In genomic region chr1:61125895-61126294, GRCh38 we compare ENCODE assay signal across 19 cellular contexts. TPM values are rescaled to one million over a fixed set of nuclear protein-coding genes. Genes with fewer than 3 reads are reported as not detected.
A peak's percentile ranks its signal among the peaks of the same experiment; 100 is the strongest.
DNase-seq lines count a peak whose midpoint lies in the region; ATAC-seq, FAIRE-seq and TF ChIP-seq lines count a peak whose summit lies in the region.
"Had no signal": no experiment of that assay in that cellular context is flagged by ENCODE, and none has a peak within 500 bp of the region (broad histone marks: within the 10 kb centered on the region; RNA-seq: fewer than 3 reads in every experiment).

No MANE protein-coding gene starts in this region.

- H3K27ac ChIP-seq in right lobe of liver (peak overlapping the region in 2 of 3 donors; percentile 32 to 85), HepG2 (ENCODE audit: extremely low read length, insufficient read depth, low read length) (no peak overlapping the region), hepatocyte (peak overlapping the region; percentile 62), skeletal muscle tissue (ENCODE audit: low read depth, low read length) (peak overlapping the region; percentile 88)
- H3K27ac ChIP-seq: RWPE1 had no signal

- H3K9me3 ChIP-seq in right lobe of liver (no peaks in the 10 kb centered on the region), HepG2 (ENCODE audit: low read length) (no peaks in the 10 kb centered on the region), hepatocyte (ENCODE audit: low read depth) (no peaks in the 10 kb centered on the region), skeletal muscle tissue (ENCODE audit: control insufficient read depth in 3 of 3, low read length in 3 of 3) (no peaks in the 10 kb centered on the region)

- intact Hi-C loops in right lobe of liver (cut with DNase I), result no loop called here
- intact Hi-C loops in HepG2 (cut with micrococcal nuclease; ENCODE audit: unreplicated experiment), result no loop called here

- no peak overlapping the region for H3K4me2 ChIP-seq in HepG2 (ENCODE audit: low read depth, low read length)
- H3K4me2 ChIP-seq in hepatocyte, result peak overlapping the region; percentile 32

- no peak for FAIRE-seq in HepG2 (lab: Jason Lieb, UNC)
- FAIRE-seq: GM12891, H1 had no signal

- CTCF ChIA-PET in HepG2 (lab: Yijun Ruan, JAX; ENCODE audit: low intra/inter-chr PET ratio, low total read pairs), result no interaction called here

- H3K4me3 ChIP-seq in right lobe of liver, result no peak overlapping the region
- no peak overlapping the region for H3K4me3 ChIP-seq in HepG2 (replicated peaks in 1 of 3; ENCODE audit: insufficient read depth in 1 of 3, low read depth in 2 of 3, low read length in 3 of 3)
- no peak overlapping the region for H3K4me3 ChIP-seq in hepatocyte
- peak overlapping the region in 1 of 3 donors; percentile 13 for H3K4me3 ChIP-seq in skeletal muscle tissue (ENCODE audit: low read length in 3 of 3)

- POLR2A ChIA-PET in HepG2 (lab: Yijun Ruan, JAX), result no interaction called here

- in situ Hi-C loops in HepG2 (cut with HindIII; ENCODE audit: extremely low pct_ligation_motif_present, low pct_unique_long_range_greater_than_20kb), result no loop called here

- TF ChIP-seq EP300 in HepG2 (IDR thresholded peaks at IDR 0.05; ENCODE audit: low read depth in 2 of 2, low read length in 2 of 2) (no peak), HepG2 (CRISPR knock-in tag; IDR thresholded peaks at IDR 0.05; ENCODE audit: borderline replicate concordance) (no peak)

- H3K4me1 ChIP-seq in right lobe of liver, result peaks cover 0 to 48% (median 18%) of the 10 kb centered on the region in 4 donors
- H3K4me1 ChIP-seq in HepG2 (ENCODE audit: insufficient read depth, low read length), result peaks cover 40% of the 10 kb centered on the region
- H3K4me1 ChIP-seq in hepatocyte (ENCODE audit: insufficient read depth), result peaks cover 18% of the 10 kb centered on the region
- peaks cover 26 to 39% (median 35%) of the 10 kb centered on the region in 3 donors for H3K4me1 ChIP-seq in skeletal muscle tissue (ENCODE audit: control insufficient read depth in 3 of 3, insufficient read depth in 3 of 3, low read length in 3 of 3)

- H3K9me2 ChIP-seq in hepatocyte (replicated peaks; ENCODE audit: insufficient read depth), result no peaks in the 10 kb centered on the region

- H3K79me2 ChIP-seq in HepG2 (ENCODE audit: insufficient read depth, low read length) (peaks cover 92% of the 10 kb centered on the region), hepatocyte (peaks cover 64% of the 10 kb centered on the region)

- WGBS in right lobe of liver (ENCODE audit: insufficient coverage, low coverage, low lambda C conversion rate, missing lambda C conversion rate), result 58% methylated on average over 3 of the region's 3 CpGs
- 75% methylated on average over 3 of the region's 3 CpGs for WGBS in HepG2 (ENCODE audit: low lambda C conversion rate)
- WGBS in hepatocyte (ENCODE audit: low lambda C conversion rate, missing lambda C conversion rate), result 48% methylated on average over 3 of the region's 3 CpGs

- no TSS peak for BruUV-seq in HepG2 (replicated peaks; lab: Mats Ljungman, UMichigan)

- H4K20me1 ChIP-seq in HepG2 (ENCODE audit: insufficient read depth, low read length) (no peaks in the 10 kb centered on the region), hepatocyte (ENCODE audit: insufficient read depth, poor library complexity, severe bottlenecking) (no peaks in the 10 kb centered on the region)

- H3K9ac ChIP-seq in HepG2 (ENCODE audit: insufficient read depth, low read depth, low read length) (no peak overlapping the region), skeletal muscle tissue (ENCODE audit: low read depth in 1 of 3, low read length in 3 of 3) (peak overlapping the region in 1 of 3 donors; percentile 55)

- ATAC-seq in right lobe of liver, result no peak
- no peak for ATAC-seq in HepG2
- ATAC-seq: PC-3 had no signal

- H3K36me3 ChIP-seq in right lobe of liver (no peaks in the 10 kb centered on the region), HepG2 (replicated peaks in 1 of 2; ENCODE audit: control insufficient read depth in 1 of 2, insufficient read depth in 2 of 2, low read length in 2 of 2) (0 out of 5 replicates have a peak, but pooled peaks cover 0 to 4% of the 10 kb centered on the region in 2 experiments), hepatocyte (replicated peaks; ENCODE audit: insufficient read depth, low read depth) (no peaks in the 10 kb centered on the region), skeletal muscle tissue (ENCODE audit: control insufficient read depth in 3 of 3, insufficient read depth in 3 of 3, low read length in 3 of 3) (no peaks in the 10 kb centered on the region)

- TF ChIP-seq POLR2A in right lobe of liver (IDR thresholded peaks at IDR 0.05) (no peak), HepG2 (IDR thresholded peaks at IDR 0.05; ENCODE audit: insufficient read depth in 1 of 2, low read depth in 2 of 2, low read length in 2 of 2) (no peak)

- H3K27me3 ChIP-seq in right lobe of liver, result no peaks in the 10 kb centered on the region
- H3K27me3 ChIP-seq in HepG2 (ENCODE audit: control insufficient read depth in 1 of 2, insufficient read depth in 2 of 2, low read length in 2 of 2), result no peaks in the 10 kb centered on the region
- no peaks in the 10 kb centered on the region for H3K27me3 ChIP-seq in hepatocyte
- no peaks in the 10 kb centered on the region for H3K27me3 ChIP-seq in skeletal muscle tissue (ENCODE audit: control insufficient read depth in 3 of 3, insufficient read depth in 3 of 3, low read length in 3 of 3)

- DNase-seq in right lobe of liver (no peak), HepG2 (ENCODE audit: low spot score) (no peak), hepatocyte (ENCODE audit: low spot score) (no peak), NCI-H748 treated with DMSO at 0.1 percent for 48 hours (lab: John Stamatoyannopoulos, UW) (no peak), activated gamma-delta T cell treated with Interleukin-2 at 50 U/mL for 16 hours (no peak), NCI-H345 (lab: John Stamatoyannopoulos, UW) (no peak)
- DNase-seq: GDM1, HFFc6, KBM-7, MV-4-11, NCI-H1417, NCI-H187 treated with DMSO at 0.1 percent for 48 hours, NCI-H2171, NCI-H82, PC-3 had no signal

- H2AFZ ChIP-seq in HepG2 (ENCODE audit: low read length) (no peak overlapping the region), hepatocyte (no peak overlapping the region)

- TF ChIP-seq CTCF in right lobe of liver (IDR thresholded peaks at IDR 0.05) (no peak), HepG2 (CRISPR knock-in tag; IDR thresholded peaks at IDR 0.05) (no peak), hepatocyte (IDR thresholded peaks at IDR 0.05; ENCODE audit: poor library complexity) (no peak)

- no peak for TF ChIP-seq RAD21 in HepG2 (CRISPR knock-in tag; IDR thresholded peaks at IDR 0.05)

TF ChIP-seq in HepG2, 621 proteins besides CTCF, POLR2A, EP300 and RAD21 (continues in another document):
- no peak for TF ChIP-seq E2F2 (CRISPR knock-in tag; IDR thresholded peaks at IDR 0.05; ENCODE audit: borderline replicate concordance)
- TF ChIP-seq AKAP8 (CRISPR knock-in tag; IDR thresholded peaks at IDR 0.05), result no peak
- no peak for TF ChIP-seq HINFP (CRISPR knock-in tag; IDR thresholded peaks at IDR 0.05; ENCODE audit: low read depth)

RNA-seq across cellular contexts. Expression of gene NFIA, which starts 43.5 kb away (rescaled TPM):
- 10 to 100 TPM; 36.7 to 97.2 (median 57.9) TPM for total RNA-seq in right lobe of liver
- 14.8 and 28.5 TPM in 2 replicates for total RNA-seq in HepG2 (2016; rRNA removed; fragmentation: Illumina TruSeq; extraction: Trizol)
- total RNA-seq in HepG2 (2016; cell fraction: cytosol; rRNA removed; fragmentation: Illumina TruSeq; extraction: Trizol; ENCODE audit: low read depth), result 8.1 and 8.4 TPM in 2 replicates
- 11.5 and 25.9 TPM in 2 replicates for total RNA-seq in HepG2 (2016; cell fraction: insoluble cytoplasmic fraction; rRNA removed; fragmentation: Illumina TruSeq; extraction: Trizol)
- total RNA-seq in HepG2 (2016; cell fraction: membrane; rRNA removed; fragmentation: Illumina TruSeq; extraction: Trizol), result 7.4 and 7.5 TPM in 2 replicates
- total RNA-seq in HepG2 (2016; cell fraction: nucleus; rRNA removed; fragmentation: Illumina TruSeq; extraction: Trizol), result 110 and 115 TPM in 2 replicates
- polyA plus RNA-seq in HepG2 (2011; rRNA removed), result 14.1 and 14.7 TPM in 2 replicates
- polyA plus RNA-seq in HepG2 (2011; cell fraction: cytosol; rRNA removed), result 11.0 and 12.6 TPM in 2 replicates
- 20.1 and 25.7 TPM in 2 replicates for polyA plus RNA-seq in HepG2 (2011; cell fraction: nucleus; rRNA removed)
- polyA plus RNA-seq in HepG2 (2012), result 4.5 and 5.7 TPM in 2 replicates
- polyA plus RNA-seq in HepG2 (2016; cell fraction: cytosol; fragmentation: Illumina TruSeq; extraction: Trizol; ENCODE audit: low read depth), result 0.64 and 0.71 TPM in 2 replicates
- 11.5 and 13.5 TPM in 2 replicates for polyA plus RNA-seq in HepG2 (2016; cell fraction: insoluble cytoplasmic fraction; fragmentation: Illumina TruSeq; extraction: Trizol; ENCODE audit: low read depth)
- polyA plus RNA-seq in HepG2 (2016; cell fraction: membrane; fragmentation: Illumina TruSeq; extraction: Trizol; ENCODE audit: low read depth), result 3.0 and 3.1 TPM in 2 replicates
- 15.9 and 21.9 TPM in 2 replicates for polyA plus RNA-seq in HepG2 (2016; cell fraction: nucleus; fragmentation: Illumina TruSeq; extraction: Trizol; ENCODE audit: insufficient read depth, low read depth)
- polyA minus RNA-seq in HepG2 (2011; rRNA and poly(A)+ RNA removed; ENCODE audit: low replicate concordance), result 62.5 and 117 TPM in 2 replicates
- polyA minus RNA-seq in HepG2 (2011; cell fraction: cytosol; rRNA and poly(A)+ RNA removed), result 18.3 and 19.2 TPM in 2 replicates
- 167 and 202 TPM in 2 replicates for polyA minus RNA-seq in HepG2 (2011; cell fraction: nucleus; rRNA and poly(A)+ RNA removed)
- total RNA-seq in hepatocyte, result 15.1 and 18.1 TPM in 2 replicates
- 12.6 and 18.2 TPM in 2 replicates for polyA plus RNA-seq in hepatocyte
- 31.3 TPM for total RNA-seq in skeletal muscle tissue
